8 cellular contexts compared by ENCODE assay signal in the genomic region with DNA sequence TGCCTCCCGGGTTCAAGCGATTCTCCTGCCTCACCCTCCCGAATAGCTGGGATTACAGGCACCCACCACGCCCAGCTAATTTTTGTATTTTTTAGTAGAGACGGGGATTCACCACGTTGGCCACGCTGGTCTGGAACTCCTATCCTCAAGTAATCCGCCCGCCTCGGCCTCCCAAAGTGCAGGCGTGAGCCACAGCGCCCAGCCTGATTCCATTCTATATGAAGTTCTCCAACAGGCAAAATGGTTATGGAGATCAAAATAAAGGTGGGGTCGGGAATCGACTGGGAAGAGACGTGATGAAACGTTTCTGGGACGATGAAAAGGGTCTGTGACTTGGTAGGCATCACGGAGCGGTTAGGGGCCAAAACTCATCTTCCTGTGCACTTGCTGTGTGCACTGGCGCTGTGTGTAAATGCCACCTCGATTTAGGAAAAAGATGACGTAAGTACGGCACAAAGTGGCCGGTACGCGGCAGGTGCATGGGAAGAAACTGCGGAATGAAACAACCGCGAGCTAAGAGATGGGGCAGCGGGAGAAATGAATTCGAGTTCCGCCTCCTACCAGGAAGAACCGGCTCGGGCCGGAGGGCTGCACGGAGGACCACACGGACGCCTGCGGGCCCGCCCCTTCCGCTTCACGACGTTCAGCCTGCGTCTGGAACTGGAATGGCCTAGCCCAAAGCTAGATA. TPM values are rescaled to one million over a fixed set of nuclear protein-coding genes. Genes with fewer than 3 reads are reported as not detected.
DNase-seq lines count a peak whose midpoint lies in the region; ATAC-seq and TF ChIP-seq lines count a peak whose summit lies in the region.

No MANE protein-coding gene starts in this region.

- WGBS in endodermal cell (ENCODE audit: insufficient coverage in 1 of 2, insufficient read length in 1 of 2), 2 experiments = 6 to 12% methylated on average over 30 to 44 of the region's 44 CpGs

- peaks cover 1% of the 10 kb centered on the region for H3K4me1 ChIP-seq in NT2/D1 (ENCODE audit: insufficient read depth, insufficient read length)
- no peaks in the 10 kb centered on the region for H3K4me1 ChIP-seq in endodermal cell (ENCODE audit: control insufficient read depth, insufficient read depth, low read length)

- peak overlapping the region; percentile 100 for H3K27ac ChIP-seq in endodermal cell (ENCODE audit: low read depth, low read length)

- H3K4me3 Mint-ChIP-seq in endodermal cell (peak overlapping the region; percentile 85), mesothelial cell of epicardium (peak overlapping the region; percentile 98)

- H3K4me3 ChIP-seq in NT2/D1 (ENCODE audit: insufficient read length, low read depth) = peak overlapping the region; percentile 89
- H3K4me3 ChIP-seq in endodermal cell (ENCODE audit: low read length) = peak overlapping the region; percentile 98

- TF ChIP-seq CTCF in endodermal cell (conservative IDR thresholded peaks at IDR 0.05) (no peak), mesothelial cell of epicardium (IDR thresholded peaks at IDR 0.05; ENCODE audit: unreplicated experiment) (no peak)

- H3K9ac ChIP-seq in NT2/D1 (ENCODE audit: insufficient read length, low read depth) (peak overlapping the region; percentile 94), endodermal cell (ENCODE audit: extremely low read depth, low read length, poor library complexity, severe bottlenecking) (peak overlapping the region; percentile 97)

- DNase-seq in CD1c-positive myeloid dendritic cell (ENCODE audit: extremely low spot score) (peak; percentile 96), HK-2 (ENCODE audit: unreplicated experiment) (peak; percentile 86), NT2/D1 (ENCODE audit: low read depth, low spot score) (peak; percentile 65), endodermal cell (peak; percentile 97), mesothelial cell of epicardium (ENCODE audit: low spot score in 2 of 2, unreplicated experiment in 2 of 2) (peak; percentile 81 to 87)
- peak; percentile 73 for DNase-seq in activated CD8-positive, alpha-beta memory T cell treated with anti-CD3 and anti-CD28 coated beads, Interleukin-2, amount 50 U/mL, for 24 hours (ENCODE audit: extremely low read depth)
- peak; percentile 69 to 72 for DNase-seq in stimulated activated CD8-positive, alpha-beta memory T cell treated with anti-CD3 and anti-CD28 coated beads, Interleukin-15, amount 100 ng/mL, for 4 hours (ENCODE audit: low read depth in 2 of 2)

- H3K27ac Mint-ChIP-seq in endodermal cell (peak overlapping the region; percentile 100), mesothelial cell of epicardium (peak overlapping the region; percentile 100)

- H3K27me3 Mint-ChIP-seq in endodermal cell (ENCODE audit: insufficient read depth) (no peaks in the 10 kb centered on the region), mesothelial cell of epicardium (ENCODE audit: low read depth) (no peaks in the 10 kb centered on the region)

- H3K9me3 Mint-ChIP-seq in endodermal cell = no peaks in the 10 kb centered on the region
- no peaks in the 10 kb centered on the region for H3K9me3 Mint-ChIP-seq in mesothelial cell of epicardium

- H3K4me1 Mint-ChIP-seq in endodermal cell (peaks cover 19% of the 10 kb centered on the region), mesothelial cell of epicardium (peaks cover 25% of the 10 kb centered on the region)

- H3K9me3 ChIP-seq in NT2/D1 (ENCODE audit: insufficient read depth, low read length) (no peaks in the 10 kb centered on the region), endodermal cell (ENCODE audit: control insufficient read depth, low read length) (no peaks in the 10 kb centered on the region)

- H3K36me3 Mint-ChIP-seq in endodermal cell (ENCODE audit: low read depth) (peaks cover 20% of the 10 kb centered on the region), mesothelial cell of epicardium (peaks cover 3% of the 10 kb centered on the region)

- peaks cover 25% of the 10 kb centered on the region for H3K36me3 ChIP-seq in NT2/D1 (ENCODE audit: insufficient read depth, insufficient read length, low read length)
- peaks cover 10% of the 10 kb centered on the region for H3K36me3 ChIP-seq in endodermal cell (ENCODE audit: control insufficient read depth, insufficient read depth, low read length)

- ATAC-seq in GM19397 (IDR thresholded peaks at IDR 0.05; ENCODE audit: unreplicated experiment) = peak; percentile 54

- H3K27me3 ChIP-seq in NT2/D1 (ENCODE audit: insufficient read depth, insufficient read length) (no peaks in the 10 kb centered on the region), endodermal cell (ENCODE audit: control insufficient read depth, insufficient read depth, low read length, poor library complexity, severe bottlenecking) (no peaks in the 10 kb centered on the region)

RNA-seq across cellular contexts. Expression of gene TP53, which starts 1.6 kb away (rescaled TPM):
- total RNA-seq in endodermal cell = 100 to 1,000 TPM; 113 to 130 TPM
- polyA plus RNA-seq in endodermal cell (2013, experiment 1 of 2) = 96.7 TPM
- 83.4 TPM for polyA plus RNA-seq in endodermal cell (2013, experiment 2 of 2)
- 98.8 to 105 TPM (median 101 TPM) in 3 replicates for total RNA-seq in mesothelial cell of epicardium

RNA-seq across cellular contexts. Expression of gene WRAP53, which starts 2.6 kb away (rescaled TPM):
- total RNA-seq in endodermal cell (10 to 100 TPM; 21.7 to 30.8 TPM), mesothelial cell of epicardium (12.3 to 13.6 TPM (median 13.1 TPM) in 3 replicates)
- polyA plus RNA-seq in endodermal cell (2013, experiment 1 of 2) = 27.8 TPM
- polyA plus RNA-seq in endodermal cell (2013, experiment 2 of 2) = 24.6 TPM

RNA-seq across cellular contexts. Expression of gene EFNB3, which starts 19.3 kb away (rescaled TPM):
- total RNA-seq in endodermal cell = 10 to 100 TPM; 12.8 to 15.0 TPM
- polyA plus RNA-seq in endodermal cell (2013, experiment 1 of 2) = 72.5 TPM
- 62.3 TPM for polyA plus RNA-seq in endodermal cell (2013, experiment 2 of 2)
- 27.3 to 28.2 TPM (median 28.1 TPM) in 3 replicates for total RNA-seq in mesothelial cell of epicardium

RNA-seq across cellular contexts. Expression of gene DNAH2, which starts 31.9 kb away (rescaled TPM):
- under 1 TPM; 0.42 to 0.69 TPM for total RNA-seq in endodermal cell
- polyA plus RNA-seq in endodermal cell (2013, experiment 1 of 2) = 0.46 TPM
- polyA plus RNA-seq in endodermal cell (2013, experiment 2 of 2) = 0.75 TPM
- total RNA-seq in mesothelial cell of epicardium = 0.18 to 0.64 TPM (median 0.25 TPM) in 3 replicates

RNA-seq across cellular contexts. Expression of gene ATP1B2, which starts 35.0 kb away (rescaled TPM):
- 1 to 10 TPM; 6.4 to 7.5 TPM for total RNA-seq in endodermal cell
- 38.5 TPM for polyA plus RNA-seq in endodermal cell (2013, experiment 1 of 2)
- 30.5 TPM for polyA plus RNA-seq in endodermal cell (2013, experiment 2 of 2)
- 9.6 to 10.5 TPM (median 10.2 TPM) in 3 replicates for total RNA-seq in mesothelial cell of epicardium

Comparison
In these comparisons a context has a peak if more than half of its experiments do, and no peak if none do; other contexts are left out.
1. Peak in every context shown above with its lines: DNase-seq, ATAC-seq, H3K4me3 ChIP-seq and H3K27ac ChIP-seq.